Comparison of ENCODE assay signal across 8 cellular contexts in genomic region chr10:264160-265073, GRCh38.
DNase-seq lines count a peak whose midpoint lies in the region; ATAC-seq and TF ChIP-seq lines count a peak whose summit lies in the region.
"Not testable (repeated sequence)": the region's sequence is repeated elsewhere in the genome, so short reads cannot be mapped to it uniquely, and the experiment has no call there.

No MANE protein-coding gene starts in this region.

- peaks cover 90% of the 10 kb centered on the region for H3K4me1 ChIP-seq in DOHH2 (ENCODE audit: control insufficient read depth, low read length)
- not testable (repeated sequence) for H3K4me1 ChIP-seq in trophoblast cell (ENCODE audit: control insufficient read depth in 1 of 2, insufficient read depth in 2 of 2, low read length in 2 of 2)

- not testable (repeated sequence) for H3K4me3 ChIP-seq in DOHH2 (ENCODE audit: low read length); trophoblast cell (ENCODE audit: low read depth, low read length)

- DNase-seq in HT1080 (ENCODE audit: low read depth) (peak; percentile 29), RKO (ENCODE audit: low spot score) (peak; percentile 71), fibroblast of gingiva (ENCODE audit: low read depth) (peak; percentile 76), trophoblast cell (peak; percentile 71 to 79)
- peak; percentile 16 for DNase-seq in activated CD4-positive, alpha-beta T cell treated with anti-CD3 and anti-CD28 coated beads for 36 hours
- peak; percentile 7 for DNase-seq in activated naive CD4-positive, alpha-beta T cell treated with Interleukin-2 at 50 U/mL for 16 hours
- peak; percentile 21 for DNase-seq in stimulated activated naive CD4-positive, alpha-beta T cell treated with Interleukin-2 at 50 U/mL for 16 hours (lab: John Stamatoyannopoulos, UW)

- H2BK5ac ChIP-seq in trophoblast cell (ENCODE audit: low read depth, low read length, poor library complexity): not testable (repeated sequence)

- H3K4ac ChIP-seq in trophoblast cell (ENCODE audit: low read depth, low read length): not testable (repeated sequence)

- peak overlapping the region; percentile 59; the same call in 1 of the 2 replicates for H3K27ac ChIP-seq in DOHH2 (ENCODE audit: low read depth, low read length)
- H3K27ac ChIP-seq in trophoblast cell (ENCODE audit: low read depth, low read length): not testable (repeated sequence)

- intact Hi-C loops in activated CD4-positive, alpha-beta T cell treated with anti-CD3 and anti-CD28 coated beads for 36 hours (cut with DNase I, micrococcal nuclease): loop anchor here in 1 of 2 experiments (1.0 kb wide), 1 partner anchor 19 kb away; no protein-coding TSS in a partner anchor

- H3K9me2 ChIP-seq in DOHH2 (replicated peaks; ENCODE audit: control insufficient read depth, low read length): not testable (repeated sequence)

- H4K91ac ChIP-seq in trophoblast cell (ENCODE audit: low read depth, low read length): not testable (repeated sequence)

- CTCF ChIA-PET in activated CD4-positive, alpha-beta T cell treated with anti-CD3 and anti-CD28 coated beads for 36 hours (lab: Charles Lee): not testable (repeated sequence)

- H3K9me3 Mint-ChIP-seq in activated CD4-positive, alpha-beta T cell treated with anti-CD3 and anti-CD28 coated beads for 36 hours (ENCODE audit: low read depth): not testable (repeated sequence)

- H2BK120ac ChIP-seq in trophoblast cell (ENCODE audit: insufficient read depth, low read length, poor library complexity): not testable (repeated sequence)

- H3K4me1 Mint-ChIP-seq in activated CD4-positive, alpha-beta T cell treated with anti-CD3 and anti-CD28 coated beads for 36 hours: not testable (repeated sequence)

- not testable (repeated sequence) for H4K20me1 ChIP-seq in DOHH2 (ENCODE audit: control insufficient read depth, insufficient read depth, low read depth, low read length)

- not testable (repeated sequence) for TF ChIP-seq CTCF in DOHH2 (IDR thresholded peaks at IDR 0.05; ENCODE audit: low read depth, low read length, poor library complexity, severe bottlenecking)

- H3K18ac ChIP-seq in trophoblast cell (ENCODE audit: low read length): not testable (repeated sequence)

- H2AK5ac ChIP-seq in trophoblast cell (ENCODE audit: low read length): not testable (repeated sequence)

- H2BK12ac ChIP-seq in trophoblast cell (ENCODE audit: low read length): not testable (repeated sequence)

- not testable (repeated sequence) for H3K27me3 ChIP-seq in DOHH2 (ENCODE audit: control insufficient read depth, low read length); trophoblast cell (ENCODE audit: insufficient read depth, low read length)

- POLR2A ChIA-PET in activated CD4-positive, alpha-beta T cell treated with anti-CD3 and anti-CD28 coated beads for 36 hours (lab: Charles Lee): interaction anchor here (0.6 kb wide), 2 partner anchors 96 to 785 kb away, joined by 3 read pairs; no protein-coding TSS in a partner anchor

- not testable (repeated sequence) for H3K4me3 Mint-ChIP-seq in activated CD4-positive, alpha-beta T cell treated with anti-CD3 and anti-CD28 coated beads for 36 hours

- H4K8ac ChIP-seq in trophoblast cell (ENCODE audit: low read depth, low read length): not testable (repeated sequence)

- H3K14ac ChIP-seq in trophoblast cell (ENCODE audit: low read length): not testable (repeated sequence)

- no CpG with 5 or more reads among the region's 11 CpGs for WGBS in trophoblast cell (ENCODE audit: extremely low coverage, insufficient coverage, insufficient read length)

- ATAC-seq in activated CD4-positive, alpha-beta T cell treated with anti-CD3 and anti-CD28 coated beads for 36 hours: peak; percentile 76

- H3K23ac ChIP-seq in trophoblast cell (ENCODE audit: low read length): not testable (repeated sequence)

- not testable (repeated sequence) for H3K9me3 ChIP-seq in DOHH2 (ENCODE audit: control insufficient read depth, insufficient read depth, low read length); trophoblast cell (ENCODE audit: insufficient read depth, low read depth, low read length)

- H3K4me2 ChIP-seq in DOHH2 (ENCODE audit: low read length): peak overlapping the region; percentile 52
- H3K4me2 ChIP-seq in trophoblast cell (ENCODE audit: low read length): not testable (repeated sequence)

- H3K36me3 ChIP-seq in DOHH2 (ENCODE audit: control insufficient read depth, low read length): peaks cover 13% of the 10 kb centered on the region
- not testable (repeated sequence) for H3K36me3 ChIP-seq in trophoblast cell (ENCODE audit: control insufficient read depth in 1 of 2, insufficient read depth in 2 of 2, low read length in 2 of 2)

- not testable (repeated sequence) for H3K79me1 ChIP-seq in trophoblast cell (ENCODE audit: low read length)

- H3K27me3 Mint-ChIP-seq in activated CD4-positive, alpha-beta T cell treated with anti-CD3 and anti-CD28 coated beads for 36 hours: not testable (repeated sequence)

- not testable (repeated sequence) for H3K9ac ChIP-seq in trophoblast cell (ENCODE audit: low read length)

- H4K12ac ChIP-seq in trophoblast cell (ENCODE audit: low read depth, low read length): not testable (repeated sequence)

- H3F3A ChIP-seq in DOHH2 (ENCODE audit: control insufficient read depth, insufficient read depth): peaks cover 14% of the 10 kb centered on the region

- not testable (repeated sequence) for H2AFZ ChIP-seq in trophoblast cell (ENCODE audit: insufficient read depth, low read length, poor library complexity)

- H3K36me3 Mint-ChIP-seq in activated CD4-positive, alpha-beta T cell treated with anti-CD3 and anti-CD28 coated beads for 36 hours (ENCODE audit: low read depth): not testable (repeated sequence)

- H3K79me2 ChIP-seq in DOHH2 (ENCODE audit: control insufficient read depth, low read length); trophoblast cell (ENCODE audit: control insufficient read depth, insufficient read depth, low read length, poor library complexity): not testable (repeated sequence)

- H3K27ac Mint-ChIP-seq in activated CD4-positive, alpha-beta T cell treated with anti-CD3 and anti-CD28 coated beads for 36 hours: not testable (repeated sequence)

Comparison
In these comparisons a context has a peak if more than half of its experiments do, and no peak if none do; other contexts are left out.
1. DNase-seq: peak in every context shown above with its lines; median percentile 76 in fibroblast of gingiva; 75 in trophoblast cell; 71 in RKO; 29 in HT1080; 21 in stimulated activated naive CD4-positive, alpha-beta T cell treated with Interleukin-2 at 50 U/mL for 16 hours; 16 in activated CD4-positive, alpha-beta T cell treated with anti-CD3 and anti-CD28 coated beads for 36 hours; 7 in activated naive CD4-positive, alpha-beta T cell treated with Interleukin-2 at 50 U/mL for 16 hours.